ENCODE assay signal across 8 cellular contexts in genomic region chr11:61897387-61898246, GRCh38. TPM values are rescaled to one million over a fixed set of nuclear protein-coding genes. Genes with fewer than 3 reads are reported as not detected.
DNase-seq lines count a peak whose midpoint lies in the region; ATAC-seq, FAIRE-seq and TF ChIP-seq lines count a peak whose summit lies in the region.

No MANE protein-coding gene starts in this region.

- ATAC-seq in activated T-helper 17 cell treated with anti-CD3 and anti-CD28 coated beads, Interleukin-2, amount 50 U/mL, for 72 hours (replicated peaks): peak; percentile 71
- ATAC-seq in GM21576 (IDR thresholded peaks at IDR 0.05; ENCODE audit: unreplicated experiment): no peak

- H3K4me3 Mint-ChIP-seq in activated T-helper 17 cell treated with anti-CD3 and anti-CD28 coated beads, Interleukin-2, amount 50 U/mL, for 72 hours: no peak overlapping the region

- POLR2A ChIA-PET in RWPE1 (lab: Yijun Ruan, JAX; ENCODE audit: low non-redundant PET): no interaction called here

- peak; percentile 96 for DNase-seq in D721Med (ENCODE audit: insufficient read length, low spot score)
- DNase-seq in Jurkat, Clone E6-1 (ENCODE audit: low read depth, low spot score): peak; percentile 49
- peak; percentile 45 for DNase-seq in RWPE1 (ENCODE audit: low spot score)
- peak; percentile 65 for DNase-seq in fibroblast of villous mesenchyme (ENCODE audit: low read depth)
- DNase-seq in nucleus accumbens (lab: John Stamatoyannopoulos, UW): peak in 52 of 56 donors; percentile 18 to 90 (median 64)

- H3K27ac ChIP-seq in RWPE1 (peak overlapping the region; percentile 90), temporal lobe (ENCODE audit: low read depth, low read length) (peak overlapping the region; percentile 73)

- no peak overlapping the region for H3K27ac Mint-ChIP-seq in activated T-helper 17 cell treated with anti-CD3 and anti-CD28 coated beads, Interleukin-2, amount 50 U/mL, for 72 hours

- H3K9me3 Mint-ChIP-seq in activated T-helper 17 cell treated with anti-CD3 and anti-CD28 coated beads, Interleukin-2, amount 50 U/mL, for 72 hours: no peaks in the 10 kb centered on the region

- peaks cover 4% of the 10 kb centered on the region for H3K4me1 Mint-ChIP-seq in activated T-helper 17 cell treated with anti-CD3 and anti-CD28 coated beads, Interleukin-2, amount 50 U/mL, for 72 hours

- H3K36me3 Mint-ChIP-seq in activated T-helper 17 cell treated with anti-CD3 and anti-CD28 coated beads, Interleukin-2, amount 50 U/mL, for 72 hours (ENCODE audit: low read depth): no peaks in the 10 kb centered on the region

- peak; percentile 79 for TF ChIP-seq CTCF in D721Med (IDR thresholded peaks at IDR 0.05; ENCODE audit: insufficient read depth, missing control alignments)
- TF ChIP-seq CTCF in RWPE1 (conservative IDR thresholded peaks at IDR 0.05; ENCODE audit: low read depth): peak; percentile 65
- peak; percentile 90 for TF ChIP-seq CTCF in fibroblast of villous mesenchyme (IDR thresholded peaks at IDR 0.05; ENCODE audit: insufficient read depth, low read depth, low read length)

- CTCF ChIA-PET in RWPE1 (lab: Yijun Ruan, JAX): interaction anchor here (0.6 to 5.3 kb wide), 25 partner anchors 13 to 760 kb away, joined by 3 to 62 read pairs (median 5); partner anchors contain the start of gene RAB3IL1

- FAIRE-seq in D721Med (lab: Jason Lieb, UNC): no peak

- no peaks in the 10 kb centered on the region for H3K27me3 Mint-ChIP-seq in activated T-helper 17 cell treated with anti-CD3 and anti-CD28 coated beads, Interleukin-2, amount 50 U/mL, for 72 hours

- H3K4me3 ChIP-seq in Jurkat, Clone E6-1 (ENCODE audit: low read length): no peak overlapping the region
- no peak overlapping the region for H3K4me3 ChIP-seq in fibroblast of villous mesenchyme (ENCODE audit: low read depth, low read length)

RNA-seq across cellular contexts. Expression of gene FADS3, which starts 6.3 kb away (rescaled TPM):
- 25.1 TPM for polyA plus RNA-seq in Jurkat, Clone E6-1 (2012; ENCODE audit: insufficient read depth, insufficient read length)
- 10 to 100 TPM in 1 of 2 donors, 1 to 10 TPM in 1; 3.6 to 24.7 TPM for total RNA-seq in activated T-helper 17 cell treated with anti-CD3 and anti-CD28 coated beads, Interleukin-2, amount 50 U/mL, for 72 hours
- total RNA-seq in fibroblast of villous mesenchyme (94.7 and 126 TPM in 2 replicates), temporal lobe (40.6 TPM)

RNA-seq across cellular contexts. Expression of gene RAB3IL1, which starts 19.7 kb away (rescaled TPM):
- polyA plus RNA-seq in Jurkat, Clone E6-1 (2012; ENCODE audit: insufficient read depth, insufficient read length): 8.6 TPM
- total RNA-seq in activated T-helper 17 cell treated with anti-CD3 and anti-CD28 coated beads, Interleukin-2, amount 50 U/mL, for 72 hours: not detected
- total RNA-seq in fibroblast of villous mesenchyme (6.9 and 10.6 TPM in 2 replicates), temporal lobe (3.7 TPM)

RNA-seq across cellular contexts. Expression of gene BEST1, which starts 52.5 kb away (rescaled TPM):
- 0.55 TPM for polyA plus RNA-seq in Jurkat, Clone E6-1 (2012; ENCODE audit: insufficient read depth, insufficient read length)
- total RNA-seq in activated T-helper 17 cell treated with anti-CD3 and anti-CD28 coated beads, Interleukin-2, amount 50 U/mL, for 72 hours: under 1 TPM; 0.05 to 0.24 TPM
- total RNA-seq in fibroblast of villous mesenchyme (3.0 and 3.2 TPM in 2 replicates), temporal lobe (0.49 TPM)

Comparison
In these comparisons a context has a peak if more than half of its experiments do, and no peak if none do; other contexts are left out.
1. DNase-seq: peak in every context shown above with its lines; median percentile 96 in D721Med; 65 in fibroblast of villous mesenchyme; 64 in nucleus accumbens; 49 in Jurkat, Clone E6-1; 45 in RWPE1.